ENCODE assay signal across 16 cellular contexts in genomic region chr5:75367401-75367800, GRCh38. TPM values are rescaled to one million over a fixed set of nuclear protein-coding genes. Genes with fewer than 3 reads are reported as not detected.
DNase-seq lines count a peak whose midpoint lies in the region; ATAC-seq and TF ChIP-seq lines count a peak whose summit lies in the region.
"Had no signal": no experiment of that assay in that cellular context is flagged by ENCODE, and none has a peak within 500 bp of the region (broad histone marks: within the 10 kb centered on the region; RNA-seq: fewer than 3 reads in every experiment).

No MANE protein-coding gene starts in this region.

- peak; percentile 34 for DNase-seq in BJ (ENCODE audit: low read depth)
- DNase-seq in PC-3, result no peak
- DNase-seq in foreskin keratinocyte, result no peak
- no peak for DNase-seq in NCI-H2196 treated with DMSO at 0.1 percent for 48 hours (lab: John Stamatoyannopoulos, UW; ENCODE audit: unreplicated experiment)
- DNase-seq in NCI-H1694 treated with DMSO at 0.1 percent for 48 hours (lab: John Stamatoyannopoulos, UW), result no peak
- DNase-seq: activated CD4-positive, alpha-beta T cell treated with anti-CD3 and anti-CD28 coated beads for 1 hour; activated T-cell treated with anti-CD3 and anti-CD28 coated beads for 4 hours; cerebellar nuclear complex; DMS79 treated with DMSO at 0.1 percent for 48 hours; head of caudate nucleus; sigmoid colon; stimulated activated CD4-positive, alpha-beta T cell treated with anti-CD3 and anti-CD28 coated beads, Interleukin-4, amount 100 ng/mL, for 4 hours had no signal

- no peaks in the 10 kb centered on the region for H3F3A ChIP-seq in PC-3 (ENCODE audit: low read length, unreplicated experiment)

- TF ChIP-seq CTCF in BJ (IDR thresholded peaks at IDR 0.05; ENCODE audit: insufficient read depth, low read depth, low read length), result no peak
- TF ChIP-seq CTCF in PC-3 (conservative IDR thresholded peaks at IDR 0.05; ENCODE audit: low read depth, low read length), result no peak
- no peak for TF ChIP-seq CTCF in foreskin keratinocyte (conservative IDR thresholded peaks at IDR 0.05)

- CTCF ChIA-PET in BJ (lab: Yijun Ruan, JAX), result no interaction called here
- CTCF ChIA-PET in PC-3 (lab: Charles Lee), result no interaction called here

- no peak overlapping the region for H3K4me2 ChIP-seq in PC-3 (ENCODE audit: low read length)

- intact Hi-C loops in PC-3 (cut with micrococcal nuclease), result no loop called here

- H3K27ac ChIP-seq in PC-3 (ENCODE audit: low read length) (no peak overlapping the region), foreskin keratinocyte (no peak overlapping the region)
- H3K27ac ChIP-seq: C4-2B, sigmoid colon had no signal

- no peaks in the 10 kb centered on the region for H4K20me1 ChIP-seq in PC-3 (ENCODE audit: low read length)

- H3K27me3 ChIP-seq in BJ (ENCODE audit: control insufficient read depth, insufficient read depth, low read length) (no peaks in the 10 kb centered on the region), PC-3 (ENCODE audit: low read length) (no peaks in the 10 kb centered on the region), foreskin keratinocyte (no peaks in the 10 kb centered on the region)
- H3K27me3 ChIP-seq: sigmoid colon had no signal

- BruUV-seq in PC-3 (replicated peaks; lab: Mats Ljungman, UMichigan), result no TSS peak

- H3K79me2 ChIP-seq in PC-3 (ENCODE audit: low read length), result no peaks in the 10 kb centered on the region

- ATAC-seq in GM18909 (IDR thresholded peaks at IDR 0.05; ENCODE audit: poor library complexity, unreplicated experiment), result peak; percentile 2
- peak; percentile 13; the same call in 1 of the 2 replicates for ATAC-seq in PC-3
- ATAC-seq in foreskin keratinocyte, result peak; percentile 21
- ATAC-seq in GM18519 (IDR thresholded peaks at IDR 0.05; ENCODE audit: low FRiP score, unreplicated experiment), result no peak
- ATAC-seq in HG03565 (IDR thresholded peaks at IDR 0.05; ENCODE audit: unreplicated experiment), result no peak

- no peak overlapping the region for H2AFZ ChIP-seq in PC-3 (ENCODE audit: low read length)

- H3K4me1 ChIP-seq in PC-3 (ENCODE audit: insufficient read depth, low read length) (0 out of 2 replicates have a peak, but pooled peaks cover 6% of the 10 kb centered on the region), foreskin keratinocyte (peaks cover 7% of the 10 kb centered on the region)

- no peak overlapping the region for H3K4me3 ChIP-seq in BJ (ENCODE audit: low read depth, low read length)
- H3K4me3 ChIP-seq in PC-3 (ENCODE audit: low read length), result no peak overlapping the region
- H3K4me3 ChIP-seq: sigmoid colon had no signal

- no peaks in the 10 kb centered on the region for H3K9me2 ChIP-seq in PC-3 (replicated peaks; ENCODE audit: low read length)

- no peaks in the 10 kb centered on the region; the same call in 1 of the 2 replicates for H3K36me3 ChIP-seq in BJ (ENCODE audit: control insufficient read depth, insufficient read depth, low read length)
- H3K36me3 ChIP-seq in PC-3 (ENCODE audit: low read depth, low read length), result no peaks in the 10 kb centered on the region

- H3K9ac ChIP-seq in PC-3 (ENCODE audit: low read length), result no peak overlapping the region

- POLR2A ChIA-PET in BJ (lab: Charles Lee) (interaction anchor here (1.0 kb wide), 1 partner anchor 18 kb away, joined by 3 read pairs; no protein-coding TSS in a partner anchor), PC-3 (lab: Charles Lee; ENCODE audit: unreplicated experiment) (no interaction called here)

- H3K9me3 ChIP-seq in PC-3 (ENCODE audit: low read length), result no peaks in the 10 kb centered on the region
- H3K9me3 ChIP-seq: sigmoid colon had no signal

RNA-seq across cellular contexts. Expression of gene HMGCR, which starts 30.4 kb away (rescaled TPM):
- polyA plus RNA-seq in BJ (2011; rRNA removed) (8.1 and 14.5 TPM in 2 replicates), foreskin keratinocyte (34.6 and 53.3 TPM in 2 replicates)
- polyA minus RNA-seq in BJ (2011; rRNA and poly(A)+ RNA removed), result 16.9 and 20.4 TPM in 2 replicates
- total RNA-seq in PC-3 (2014; rRNA removed) (19.9 and 22.0 TPM in 2 replicates), foreskin keratinocyte (169 and 193 TPM in 2 replicates)

Comparison
In these comparisons a context has a peak if more than half of its experiments do, and no peak if none do; other contexts are left out.
1. ATAC-seq: peak in GM18909 (single experiment), PC-3 (single experiment) and foreskin keratinocyte (single experiment); none in GM18519 (single experiment) and HG03565 (single experiment).